1 cellular context compared by ENCODE assay signal in the genomic region with DNA sequence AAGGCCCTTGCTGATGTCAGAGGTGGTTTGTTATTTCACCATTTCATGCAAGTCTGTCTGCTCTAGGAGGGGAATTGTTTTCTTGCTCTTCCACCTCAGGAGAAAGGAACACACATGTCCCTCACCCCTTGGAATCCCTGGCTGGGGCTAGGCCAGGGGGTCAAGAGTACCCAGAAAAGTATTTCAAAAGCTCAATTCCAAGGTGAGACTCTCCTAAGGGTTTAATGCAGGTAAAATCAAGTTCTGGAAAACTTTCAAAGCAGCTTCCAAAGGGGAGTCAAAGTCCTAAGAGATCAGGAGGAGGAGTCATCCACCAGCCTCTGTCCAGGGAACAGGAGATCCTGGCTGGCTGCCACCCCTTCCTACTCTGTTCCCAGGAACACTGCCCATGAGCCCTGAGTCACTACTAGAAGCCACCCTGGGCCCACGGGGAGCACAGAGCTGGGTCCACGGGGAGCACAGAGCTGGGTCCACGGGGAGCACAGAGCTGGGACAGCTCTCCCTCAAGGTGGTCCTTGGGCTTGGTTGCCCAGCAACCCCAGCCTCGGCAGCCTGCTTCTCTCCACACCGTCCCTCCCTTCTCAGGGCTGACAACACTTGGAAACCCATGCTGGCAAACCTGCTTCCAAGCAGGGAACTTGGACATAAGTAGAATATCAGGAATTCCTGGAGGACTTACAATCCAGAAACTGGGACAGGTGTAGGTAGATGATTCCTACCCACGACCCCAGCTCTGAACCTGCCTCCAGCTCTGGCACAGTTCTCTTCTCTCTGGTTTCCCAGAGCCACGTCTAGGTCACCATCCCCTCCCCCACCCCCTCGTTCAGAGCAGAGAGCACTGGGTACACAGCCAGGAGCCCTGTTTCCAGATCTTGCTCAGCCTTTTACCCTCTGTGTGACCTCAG.
TF ChIP-seq lines count a peak whose summit lies in the region.

No MANE protein-coding gene starts in this region.

TF ChIP-seq in HepG2, 621 proteins besides CTCF, POLR2A, EP300 and RAD21 (continued from another document):
- TF ChIP-seq, protein P1, sequence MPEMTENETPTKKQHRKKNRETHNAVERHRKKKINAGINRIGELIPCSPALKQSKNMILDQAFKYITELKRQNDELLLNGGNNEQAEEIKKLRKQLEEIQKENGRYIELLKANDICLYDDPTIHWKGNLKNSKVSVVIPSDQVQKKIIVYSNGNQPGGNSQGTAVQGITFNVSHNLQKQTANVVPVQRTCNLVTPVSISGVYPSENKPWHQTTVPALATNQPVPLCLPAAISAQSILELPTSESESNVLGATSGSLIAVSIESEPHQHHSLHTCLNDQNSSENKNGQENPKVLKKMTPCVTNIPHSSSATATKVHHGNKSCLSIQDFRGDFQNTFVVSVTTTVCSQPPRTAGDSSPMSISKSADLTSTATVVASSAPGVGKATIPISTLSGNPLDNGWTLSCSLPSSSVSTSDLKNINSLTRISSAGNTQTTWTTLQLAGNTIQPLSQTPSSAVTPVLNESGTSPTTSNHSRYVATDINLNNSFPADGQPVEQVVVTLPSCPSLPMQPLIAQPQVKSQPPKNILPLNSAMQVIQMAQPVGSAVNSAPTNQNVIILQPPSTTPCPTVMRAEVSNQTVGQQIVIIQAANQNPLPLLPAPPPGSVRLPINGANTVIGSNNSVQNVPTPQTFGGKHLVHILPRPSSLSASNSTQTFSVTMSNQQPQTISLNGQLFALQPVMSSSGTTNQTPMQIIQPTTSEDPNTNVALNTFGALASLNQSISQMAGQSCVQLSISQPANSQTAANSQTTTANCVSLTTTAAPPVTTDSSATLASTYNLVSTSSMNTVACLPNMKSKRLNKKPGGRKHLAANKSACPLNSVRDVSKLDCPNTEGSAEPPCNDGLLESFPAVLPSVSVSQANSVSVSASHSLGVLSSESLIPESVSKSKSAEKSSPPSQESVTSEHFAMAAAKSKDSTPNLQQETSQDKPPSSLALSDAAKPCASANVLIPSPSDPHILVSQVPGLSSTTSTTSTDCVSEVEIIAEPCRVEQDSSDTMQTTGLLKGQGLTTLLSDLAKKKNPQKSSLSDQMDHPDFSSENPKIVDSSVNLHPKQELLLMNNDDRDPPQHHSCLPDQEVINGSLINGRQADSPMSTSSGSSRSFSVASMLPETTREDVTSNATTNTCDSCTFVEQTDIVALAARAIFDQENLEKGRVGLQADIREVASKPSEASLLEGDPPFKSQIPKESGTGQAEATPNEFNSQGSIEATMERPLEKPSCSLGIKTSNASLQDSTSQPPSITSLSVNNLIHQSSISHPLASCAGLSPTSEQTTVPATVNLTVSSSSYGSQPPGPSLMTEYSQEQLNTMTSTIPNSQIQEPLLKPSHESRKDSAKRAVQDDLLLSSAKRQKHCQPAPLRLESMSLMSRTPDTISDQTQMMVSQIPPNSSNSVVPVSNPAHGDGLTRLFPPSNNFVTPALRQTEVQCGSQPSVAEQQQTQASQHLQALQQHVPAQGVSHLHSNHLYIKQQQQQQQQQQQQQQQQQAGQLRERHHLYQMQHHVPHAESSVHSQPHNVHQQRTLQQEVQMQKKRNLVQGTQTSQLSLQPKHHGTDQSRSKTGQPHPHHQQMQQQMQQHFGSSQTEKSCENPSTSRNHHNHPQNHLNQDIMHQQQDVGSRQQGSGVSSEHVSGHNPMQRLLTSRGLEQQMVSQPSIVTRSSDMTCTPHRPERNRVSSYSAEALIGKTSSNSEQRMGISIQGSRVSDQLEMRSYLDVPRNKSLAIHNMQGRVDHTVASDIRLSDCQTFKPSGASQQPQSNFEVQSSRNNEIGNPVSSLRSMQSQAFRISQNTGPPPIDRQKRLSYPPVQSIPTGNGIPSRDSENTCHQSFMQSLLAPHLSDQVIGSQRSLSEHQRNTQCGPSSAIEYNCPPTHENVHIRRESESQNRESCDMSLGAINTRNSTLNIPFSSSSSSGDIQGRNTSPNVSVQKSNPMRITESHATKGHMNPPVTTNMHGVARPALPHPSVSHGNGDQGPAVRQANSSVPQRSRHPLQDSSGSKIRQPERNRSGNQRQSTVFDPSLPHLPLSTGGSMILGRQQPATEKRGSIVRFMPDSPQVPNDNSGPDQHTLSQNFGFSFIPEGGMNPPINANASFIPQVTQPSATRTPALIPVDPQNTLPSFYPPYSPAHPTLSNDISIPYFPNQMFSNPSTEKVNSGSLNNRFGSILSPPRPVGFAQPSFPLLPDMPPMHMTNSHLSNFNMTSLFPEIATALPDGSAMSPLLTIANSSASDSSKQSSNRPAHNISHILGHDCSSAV (CRISPR knock-in tag; IDR thresholded peaks at IDR 0.05; ENCODE audit: borderline replicate concordance), result no peak
- TF ChIP-seq NAIF1 (CRISPR knock-in tag; IDR thresholded peaks at IDR 0.05; ENCODE audit: borderline replicate concordance) (no peak), NFE2L2 (IDR thresholded peaks at IDR 0.05; ENCODE audit: low read length) (no peak), ZNF33B (CRISPR knock-in tag; IDR thresholded peaks at IDR 0.05) (no peak), ZMYM4 (CRISPR knock-in tag; IDR thresholded peaks at IDR 0.05) (peak; percentile 10), XRCC5 (optimal IDR thresholded peaks at IDR 0.05; ENCODE audit: low read length) (peak; percentile 43), CBFB (CRISPR knock-in tag; IDR thresholded peaks at IDR 0.05) (no peak), BORCS8-MEF2B (CRISPR knock-in tag; IDR thresholded peaks at IDR 0.05) (0 out of 2 replicates have a peak, but pooled peaks have one; percentile 35), IRF2 (CRISPR knock-in tag; IDR thresholded peaks at IDR 0.05) (peak; percentile 64; the same call in 1 of the 2 replicates), JARID2 (CRISPR knock-in tag; IDR thresholded peaks at IDR 0.05; ENCODE audit: insufficient replicate concordance) (peak; percentile 35), KDM6A (CRISPR knock-in tag; IDR thresholded peaks at IDR 0.05; ENCODE audit: low read depth) (no peak), AGO2 (optimal IDR thresholded peaks at IDR 0.05; ENCODE audit: low read depth, low read length) (no peak), TAF1 (CRISPR knock-in tag; IDR thresholded peaks at IDR 0.05) (peak; percentile 49; the same call in 1 of the 2 replicates), SSRP1 (CRISPR knock-in tag; IDR thresholded peaks at IDR 0.05) (0 out of 2 replicates have a peak, but pooled peaks have one; percentile 40), HOXA7 (CRISPR knock-in tag; IDR thresholded peaks at IDR 0.05) (no peak), HDAC2 (CRISPR knock-in tag; IDR thresholded peaks at IDR 0.05) (peak; percentile 91), AHR (CRISPR knock-in tag; IDR thresholded peaks at IDR 0.05) (peak; percentile 65; the same call in 1 of the 2 replicates), ASH2L (IDR thresholded peaks at IDR 0.05; ENCODE audit: insufficient read length, low read depth, low read length) (no peak), MAFK (conservative IDR thresholded peaks at IDR 0.05 in 1 of 2, IDR thresholded peaks at IDR 0.05 in 1 of 2; ENCODE audit: low read length in 2 of 2) (no peak), REL (CRISPR knock-in tag; conservative IDR thresholded peaks at IDR 0.05) (no peak), FOSL2 (CRISPR knock-in tag; IDR thresholded peaks at IDR 0.05) (peak; percentile 83), SMYD3 (CRISPR knock-in tag; IDR thresholded peaks at IDR 0.05) (no peak), RFXANK (CRISPR knock-in tag; IDR thresholded peaks at IDR 0.05) (no peak)
- TF ChIP-seq, protein P2, sequence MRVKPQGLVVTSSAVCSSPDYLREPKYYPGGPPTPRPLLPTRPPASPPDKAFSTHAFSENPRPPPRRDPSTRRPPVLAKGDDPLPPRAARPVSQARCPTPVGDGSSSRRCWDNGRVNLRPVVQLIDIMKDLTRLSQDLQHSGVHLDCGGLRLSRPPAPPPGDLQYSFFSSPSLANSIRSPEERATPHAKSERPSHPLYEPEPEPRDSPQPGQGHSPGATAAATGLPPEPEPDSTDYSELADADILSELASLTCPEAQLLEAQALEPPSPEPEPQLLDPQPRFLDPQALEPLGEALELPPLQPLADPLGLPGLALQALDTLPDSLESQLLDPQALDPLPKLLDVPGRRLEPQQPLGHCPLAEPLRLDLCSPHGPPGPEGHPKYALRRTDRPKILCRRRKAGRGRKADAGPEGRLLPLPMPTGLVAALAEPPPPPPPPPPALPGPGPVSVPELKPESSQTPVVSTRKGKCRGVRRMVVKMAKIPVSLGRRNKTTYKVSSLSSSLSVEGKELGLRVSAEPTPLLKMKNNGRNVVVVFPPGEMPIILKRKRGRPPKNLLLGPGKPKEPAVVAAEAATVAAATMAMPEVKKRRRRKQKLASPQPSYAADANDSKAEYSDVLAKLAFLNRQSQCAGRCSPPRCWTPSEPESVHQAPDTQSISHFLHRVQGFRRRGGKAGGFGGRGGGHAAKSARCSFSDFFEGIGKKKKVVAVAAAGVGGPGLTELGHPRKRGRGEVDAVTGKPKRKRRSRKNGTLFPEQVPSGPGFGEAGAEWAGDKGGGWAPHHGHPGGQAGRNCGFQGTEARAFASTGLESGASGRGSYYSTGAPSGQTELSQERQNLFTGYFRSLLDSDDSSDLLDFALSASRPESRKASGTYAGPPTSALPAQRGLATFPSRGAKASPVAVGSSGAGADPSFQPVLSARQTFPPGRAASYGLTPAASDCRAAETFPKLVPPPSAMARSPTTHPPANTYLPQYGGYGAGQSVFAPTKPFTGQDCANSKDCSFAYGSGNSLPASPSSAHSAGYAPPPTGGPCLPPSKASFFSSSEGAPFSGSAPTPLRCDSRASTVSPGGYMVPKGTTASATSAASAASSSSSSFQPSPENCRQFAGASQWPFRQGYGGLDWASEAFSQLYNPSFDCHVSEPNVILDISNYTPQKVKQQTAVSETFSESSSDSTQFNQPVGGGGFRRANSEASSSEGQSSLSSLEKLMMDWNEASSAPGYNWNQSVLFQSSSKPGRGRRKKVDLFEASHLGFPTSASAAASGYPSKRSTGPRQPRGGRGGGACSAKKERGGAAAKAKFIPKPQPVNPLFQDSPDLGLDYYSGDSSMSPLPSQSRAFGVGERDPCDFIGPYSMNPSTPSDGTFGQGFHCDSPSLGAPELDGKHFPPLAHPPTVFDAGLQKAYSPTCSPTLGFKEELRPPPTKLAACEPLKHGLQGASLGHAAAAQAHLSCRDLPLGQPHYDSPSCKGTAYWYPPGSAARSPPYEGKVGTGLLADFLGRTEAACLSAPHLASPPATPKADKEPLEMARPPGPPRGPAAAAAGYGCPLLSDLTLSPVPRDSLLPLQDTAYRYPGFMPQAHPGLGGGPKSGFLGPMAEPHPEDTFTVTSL (CRISPR knock-in tag; IDR thresholded peaks at IDR 0.05; ENCODE audit: borderline replicate concordance), result no peak
- TF ChIP-seq, protein P3, sequence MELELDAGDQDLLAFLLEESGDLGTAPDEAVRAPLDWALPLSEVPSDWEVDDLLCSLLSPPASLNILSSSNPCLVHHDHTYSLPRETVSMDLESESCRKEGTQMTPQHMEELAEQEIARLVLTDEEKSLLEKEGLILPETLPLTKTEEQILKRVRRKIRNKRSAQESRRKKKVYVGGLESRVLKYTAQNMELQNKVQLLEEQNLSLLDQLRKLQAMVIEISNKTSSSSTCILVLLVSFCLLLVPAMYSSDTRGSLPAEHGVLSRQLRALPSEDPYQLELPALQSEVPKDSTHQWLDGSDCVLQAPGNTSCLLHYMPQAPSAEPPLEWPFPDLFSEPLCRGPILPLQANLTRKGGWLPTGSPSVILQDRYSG (CRISPR knock-in tag; IDR thresholded peaks at IDR 0.05), result no peak
- TF ChIP-seq, protein P4, sequence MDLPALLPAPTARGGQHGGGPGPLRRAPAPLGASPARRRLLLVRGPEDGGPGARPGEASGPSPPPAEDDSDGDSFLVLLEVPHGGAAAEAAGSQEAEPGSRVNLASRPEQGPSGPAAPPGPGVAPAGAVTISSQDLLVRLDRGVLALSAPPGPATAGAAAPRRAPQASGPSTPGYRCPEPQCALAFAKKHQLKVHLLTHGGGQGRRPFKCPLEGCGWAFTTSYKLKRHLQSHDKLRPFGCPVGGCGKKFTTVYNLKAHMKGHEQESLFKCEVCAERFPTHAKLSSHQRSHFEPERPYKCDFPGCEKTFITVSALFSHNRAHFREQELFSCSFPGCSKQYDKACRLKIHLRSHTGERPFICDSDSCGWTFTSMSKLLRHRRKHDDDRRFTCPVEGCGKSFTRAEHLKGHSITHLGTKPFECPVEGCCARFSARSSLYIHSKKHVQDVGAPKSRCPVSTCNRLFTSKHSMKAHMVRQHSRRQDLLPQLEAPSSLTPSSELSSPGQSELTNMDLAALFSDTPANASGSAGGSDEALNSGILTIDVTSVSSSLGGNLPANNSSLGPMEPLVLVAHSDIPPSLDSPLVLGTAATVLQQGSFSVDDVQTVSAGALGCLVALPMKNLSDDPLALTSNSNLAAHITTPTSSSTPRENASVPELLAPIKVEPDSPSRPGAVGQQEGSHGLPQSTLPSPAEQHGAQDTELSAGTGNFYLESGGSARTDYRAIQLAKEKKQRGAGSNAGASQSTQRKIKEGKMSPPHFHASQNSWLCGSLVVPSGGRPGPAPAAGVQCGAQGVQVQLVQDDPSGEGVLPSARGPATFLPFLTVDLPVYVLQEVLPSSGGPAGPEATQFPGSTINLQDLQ (CRISPR knock-in tag; IDR thresholded peaks at IDR 0.05), result no peak
- TF ChIP-seq, protein P5, sequence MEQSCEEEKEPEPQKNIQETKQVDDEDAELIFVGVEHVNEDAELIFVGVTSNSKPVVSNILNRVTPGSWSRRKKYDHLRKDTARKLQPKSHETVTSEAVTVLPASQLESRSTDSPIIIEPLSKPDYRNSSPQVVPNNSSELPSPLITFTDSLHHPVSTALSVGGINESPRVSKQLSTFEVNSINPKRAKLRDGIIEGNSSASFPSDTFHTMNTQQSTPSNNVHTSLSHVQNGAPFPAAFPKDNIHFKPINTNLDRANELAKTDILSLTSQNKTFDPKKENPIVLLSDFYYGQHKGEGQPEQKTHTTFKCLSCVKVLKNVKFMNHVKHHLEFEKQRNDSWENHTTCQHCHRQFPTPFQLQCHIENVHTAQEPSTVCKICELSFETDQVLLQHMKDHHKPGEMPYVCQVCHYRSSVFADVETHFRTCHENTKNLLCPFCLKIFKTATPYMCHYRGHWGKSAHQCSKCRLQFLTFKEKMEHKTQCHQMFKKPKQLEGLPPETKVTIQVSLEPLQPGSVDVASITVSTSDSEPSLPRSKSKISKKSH (CRISPR knock-in tag; IDR thresholded peaks at IDR 0.05; ENCODE audit: borderline replicate concordance), result no peak
- TF ChIP-seq, protein P6, sequence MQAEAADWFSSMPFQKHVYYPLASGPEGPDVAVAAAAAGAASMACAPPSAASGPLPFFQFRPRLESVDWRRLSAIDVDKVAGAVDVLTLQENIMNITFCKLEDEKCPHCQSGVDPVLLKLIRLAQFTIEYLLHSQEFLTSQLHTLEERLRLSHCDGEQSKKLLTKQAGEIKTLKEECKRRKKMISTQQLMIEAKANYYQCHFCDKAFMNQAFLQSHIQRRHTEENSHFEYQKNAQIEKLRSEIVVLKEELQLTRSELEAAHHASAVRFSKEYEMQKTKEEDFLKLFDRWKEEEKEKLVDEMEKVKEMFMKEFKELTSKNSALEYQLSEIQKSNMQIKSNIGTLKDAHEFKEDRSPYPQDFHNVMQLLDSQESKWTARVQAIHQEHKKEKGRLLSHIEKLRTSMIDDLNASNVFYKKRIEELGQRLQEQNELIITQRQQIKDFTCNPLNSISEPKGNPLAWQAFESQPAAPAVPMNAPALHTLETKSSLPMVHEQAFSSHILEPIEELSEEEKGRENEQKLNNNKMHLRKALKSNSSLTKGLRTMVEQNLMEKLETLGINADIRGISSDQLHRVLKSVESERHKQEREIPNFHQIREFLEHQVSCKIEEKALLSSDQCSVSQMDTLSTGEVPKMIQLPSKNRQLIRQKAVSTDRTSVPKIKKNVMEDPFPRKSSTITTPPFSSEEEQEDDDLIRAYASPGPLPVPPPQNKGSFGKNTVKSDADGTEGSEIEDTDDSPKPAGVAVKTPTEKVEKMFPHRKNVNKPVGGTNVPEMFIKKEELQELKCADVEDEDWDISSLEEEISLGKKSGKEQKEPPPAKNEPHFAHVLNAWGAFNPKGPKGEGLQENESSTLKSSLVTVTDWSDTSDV (CRISPR knock-in tag; IDR thresholded peaks at IDR 0.05), result no peak
- TF ChIP-seq, protein P7, sequence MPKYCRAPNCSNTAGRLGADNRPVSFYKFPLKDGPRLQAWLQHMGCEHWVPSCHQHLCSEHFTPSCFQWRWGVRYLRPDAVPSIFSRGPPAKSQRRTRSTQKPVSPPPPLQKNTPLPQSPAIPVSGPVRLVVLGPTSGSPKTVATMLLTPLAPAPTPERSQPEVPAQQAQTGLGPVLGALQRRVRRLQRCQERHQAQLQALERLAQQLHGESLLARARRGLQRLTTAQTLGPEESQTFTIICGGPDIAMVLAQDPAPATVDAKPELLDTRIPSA (CRISPR knock-in tag; IDR thresholded peaks at IDR 0.05; ENCODE audit: borderline replicate concordance), result no peak
TF ChIP-seq in HepG2: peak in this region for 128.
